ENCODE assay signal across 8 cellular contexts in genomic region chr6:137904822-137905617, GRCh38. TPM values are rescaled to one million over a fixed set of nuclear protein-coding genes. Genes with fewer than 3 reads are reported as not detected.
A peak's percentile ranks its signal among the peaks of the same experiment; 100 is the strongest.
DNase-seq lines count a peak whose midpoint lies in the region; ATAC-seq and TF ChIP-seq lines count a peak whose summit lies in the region.

No MANE protein-coding gene starts in this region.

- DNase-seq in activated CD4-positive, alpha-beta T cell treated with anti-CD3 and anti-CD28 coated beads for 1 hour: peak; percentile 57
- DNase-seq in epithelial cell of proximal tubule (ENCODE audit: low read depth): no peak
- peak; percentile 75 for DNase-seq in stimulated activated CD8-positive, alpha-beta memory T cell treated with anti-CD3 and anti-CD28 coated beads, Interleukin-4, amount 100 ng/mL, for 24 hours (ENCODE audit: low read depth)
- DNase-seq in NCI-H2196 (lab: John Stamatoyannopoulos, UW; ENCODE audit: unreplicated experiment): no peak
- DNase-seq in KBM-7: no peak
- DNase-seq in T1000 (lab: John Stamatoyannopoulos, UW): no peak

- peak overlapping the region; percentile 38 for H3K4me3 ChIP-seq in epithelial cell of proximal tubule (ENCODE audit: low read depth, low read length)

- TF ChIP-seq CTCF in epithelial cell of proximal tubule (conservative IDR thresholded peaks at IDR 0.05; ENCODE audit: low read depth, low read length): no peak

- peak; percentile 27 for ATAC-seq in GM18508 (IDR thresholded peaks at IDR 0.05; ENCODE audit: insufficient read depth, unreplicated experiment)
- ATAC-seq in HG02884 (IDR thresholded peaks at IDR 0.05; ENCODE audit: unreplicated experiment): peak; percentile 54

- in situ Hi-C loops in KBM-7 (cut with MboI; ENCODE audit: low pct_unique_long_range_greater_than_20kb, low sequenced_read_pairs): no loop called here

RNA-seq across cellular contexts. Expression of gene TNFAIP3, which starts 38.0 kb away (rescaled TPM):
- 10.6 and 13.6 TPM in 2 replicates for total RNA-seq in epithelial cell of proximal tubule

Comparison
In these comparisons a context has a peak if more than half of its experiments do, and no peak if none do; other contexts are left out.
1. DNase-seq: peak in activated CD4-positive, alpha-beta T cell treated with anti-CD3 and anti-CD28 coated beads for 1 hour (single experiment) and stimulated activated CD8-positive, alpha-beta memory T cell treated with anti-CD3 and anti-CD28 coated beads, Interleukin-4, amount 100 ng/mL, for 24 hours (single experiment); none in epithelial cell of proximal tubule (single experiment), NCI-H2196 (single experiment), KBM-7 (single experiment) and T1000 (single experiment).